In genomic region chr10:70479161-70479531, GRCh38 we compare ENCODE assay signal across 1 cellular context.
TF ChIP-seq lines count a peak whose summit lies in the region.

No MANE protein-coding gene starts in this region.

TF ChIP-seq in GM12878, 131 proteins besides CTCF, POLR2A, EP300 and RAD21:
- no peak for TF ChIP-seq ZNF274 (IDR thresholded peaks at IDR 0.05; ENCODE audit: insufficient read depth, insufficient read length)
- peak; percentile 25 for TF ChIP-seq HDAC6 (IDR thresholded peaks at IDR 0.05; ENCODE audit: unreplicated experiment)
TF ChIP-seq in GM12878: peak in this region for 1.
